Comparison of ENCODE assay signal across 8 cellular contexts in genomic region chr14:81219821-81220487, GRCh38. TPM values are rescaled to one million over a fixed set of nuclear protein-coding genes. Genes with fewer than 3 reads are reported as not detected.
DNase-seq lines count a peak whose midpoint lies in the region; ATAC-seq and TF ChIP-seq lines count a peak whose summit lies in the region.

No MANE protein-coding gene starts in this region.

- peaks cover 55% of the 10 kb centered on the region for H3K79me2 ChIP-seq in DND-41 (ENCODE audit: insufficient read depth, low read length)

- no peak for TF ChIP-seq CTCF in DND-41 (IDR thresholded peaks at IDR 0.05; ENCODE audit: borderline replicate concordance, extremely low read depth, low read length, poor library complexity, severe bottlenecking)
- no peak for TF ChIP-seq CTCF in breast epithelium (IDR thresholded peaks at IDR 0.05)

- no peak for ATAC-seq in DND-41 (ENCODE audit: insufficient read depth, low read depth)
- no peak for ATAC-seq in HG03108 (IDR thresholded peaks at IDR 0.05; ENCODE audit: unreplicated experiment)

- H3K36me3 ChIP-seq in DND-41 (ENCODE audit: insufficient read depth, low read length) = peaks cover 20% of the 10 kb centered on the region
- peaks cover 21% of the 10 kb centered on the region for H3K36me3 ChIP-seq in HUES64 (ENCODE audit: insufficient read depth, low read length)
- peaks cover 5% of the 10 kb centered on the region for H3K36me3 ChIP-seq in breast epithelium

- H3K4me3 ChIP-seq in DND-41 (ENCODE audit: low read depth in 1 of 2, low read length in 2 of 2) (peak overlapping the region; percentile 85 to 95), HUES64 (ENCODE audit: low read length) (peak overlapping the region; percentile 97), breast epithelium (peak overlapping the region; percentile 80 to 90 (median 81))

- H3K4me1 ChIP-seq in DND-41 (ENCODE audit: insufficient read depth, low read length) (peaks cover 57% of the 10 kb centered on the region), HUES64 (ENCODE audit: insufficient read depth, low read length) (peaks cover 33% of the 10 kb centered on the region), breast epithelium (peaks cover 0 to 5% of the 10 kb centered on the region in 2 donors)

- DNase-seq in DND-41 = peak; percentile 36
- DNase-seq in UCSD-AML1 (lab: John Stamatoyannopoulos, UW; ENCODE audit: unreplicated experiment) = peak; percentile 42
- peak in 1 of 2 donors; percentile 36 for DNase-seq in breast epithelium (ENCODE audit: low spot score in 2 of 2)
- peak; percentile 57 for DNase-seq in islet precursor cell
- DNase-seq in stimulated activated CD4-positive, alpha-beta T cell treated with anti-CD3 and anti-CD28 coated beads, Interleukin-1b, Interleukin-23, amount 100 ng/mL, for 4 hours (ENCODE audit: low read depth in 2 of 2) = peak; percentile 16 to 31
- no peak for DNase-seq in SIG-M5 (lab: John Stamatoyannopoulos, UW)

- peak overlapping the region; percentile 52 for H2AFZ ChIP-seq in DND-41 (ENCODE audit: low read depth, low read length)

- H3K9me3 ChIP-seq in DND-41 (ENCODE audit: insufficient read depth, low read length, severe bottlenecking) (no peaks in the 10 kb centered on the region), HUES64 (ENCODE audit: insufficient read depth, low read depth, low read length) (no peaks in the 10 kb centered on the region), breast epithelium (no peaks in the 10 kb centered on the region)

- H3K4me2 ChIP-seq in DND-41 (ENCODE audit: insufficient read depth, low read length) = peak overlapping the region; percentile 70

- intact Hi-C loops in breast epithelium (cut with DNase I; ENCODE audit: low total_unique reads) = no loop called here

- WGBS in HUES64 = under 1% methylated on average over 70 of the region's 79 CpGs

- H3K27ac ChIP-seq in DND-41 (ENCODE audit: low read length) (peak overlapping the region; percentile 99), HUES64 (ENCODE audit: low read depth, low read length) (peak overlapping the region; percentile 98), breast epithelium (peak overlapping the region; percentile 99)

- H3K9ac ChIP-seq in DND-41 (ENCODE audit: low read depth, low read length) = peak overlapping the region; percentile 97
- H3K9ac ChIP-seq in HUES64 (ENCODE audit: low read depth, low read length) = peak overlapping the region; percentile 99

- peaks cover 4% of the 10 kb centered on the region; the same call in 1 of the 2 replicates for H4K20me1 ChIP-seq in DND-41 (ENCODE audit: insufficient read depth, low read length)

- TF ChIP-seq POLR2A in breast epithelium (IDR thresholded peaks at IDR 0.05) = no peak

- H3K27me3 ChIP-seq in DND-41 (ENCODE audit: insufficient read depth, low read length, poor library complexity) (no peaks in the 10 kb centered on the region), HUES64 (ENCODE audit: insufficient read depth, low read length) (no peaks in the 10 kb centered on the region), breast epithelium (no peaks in the 10 kb centered on the region)

RNA-seq across cellular contexts. Expression of gene GTF2A1, which starts 0.8 kb away (rescaled TPM):
- 29.5 TPM for polyA plus RNA-seq in HUES64 (2013, experiment 1 of 2)
- 30.9 TPM for polyA plus RNA-seq in HUES64 (2013, experiment 2 of 2)
- total RNA-seq in breast epithelium = 10 to 100 TPM; 27.5 to 33.3 (median 29.7) TPM
